In genomic region chr6:30752164-30752927, GRCh38 we compare ENCODE assay signal across 8 cellular contexts. TPM values are rescaled to one million over a fixed set of nuclear protein-coding genes. Genes with fewer than 3 reads are reported as not detected.
DNase-seq lines count a peak whose midpoint lies in the region; ATAC-seq and TF ChIP-seq lines count a peak whose summit lies in the region.

No MANE protein-coding gene starts in this region.

- no peaks in the 10 kb centered on the region for H3K4me1 ChIP-seq in prostate gland (replicated peaks)

- DNase-seq in NCI-H2107 treated with DMSO at 0.1 percent for 48 hours (lab: John Stamatoyannopoulos, UW; ENCODE audit: unreplicated experiment) (peak; percentile 28), NCI-H2107 (lab: John Stamatoyannopoulos, UW) (no peak), UCSD-AML1 (lab: John Stamatoyannopoulos, UW; ENCODE audit: unreplicated experiment) (peak; percentile 35), head of caudate nucleus (peak in 38 of 42 donors; percentile 6 to 81 (median 39)), prostate gland (ENCODE audit: low spot score) (peak; percentile 94), NCI-H2227 treated with DMSO at 0.1 percent for 48 hours (lab: John Stamatoyannopoulos, UW) (no peak), NCI-H510A treated with DMSO at 0.1 percent for 48 hours (lab: John Stamatoyannopoulos, UW) (no peak)

- WGBS in prostate gland, result 15% methylated on average over 12 of the region's 12 CpGs

- TF ChIP-seq CTCF in prostate gland (IDR thresholded peaks at IDR 0.05), result no peak

- peak; percentile 32 for TF ChIP-seq POLR2A in prostate gland (IDR thresholded peaks at IDR 0.05)

- no peak overlapping the region for H3K4me3 ChIP-seq in prostate gland

- no peaks in the 10 kb centered on the region for H3K36me3 ChIP-seq in prostate gland

- H3K27ac ChIP-seq in prostate gland, result peak overlapping the region; percentile 57 to 82

- intact Hi-C loops in head of caudate nucleus (cut with DNase I) (no loop called here), prostate gland (cut with DNase I) (loop anchor here (2.0 kb wide), 1 partner anchor 30 kb away; no protein-coding TSS in a partner anchor)

- ATAC-seq in HG03159 (IDR thresholded peaks at IDR 0.05; ENCODE audit: unreplicated experiment), result no peak

- H3K27me3 ChIP-seq in prostate gland (replicated peaks; ENCODE audit: insufficient read depth), result no peaks in the 10 kb centered on the region

- no peaks in the 10 kb centered on the region for H3K9me3 ChIP-seq in prostate gland

RNA-seq across cellular contexts. Expression of gene IER3, which starts 8.0 kb away (rescaled TPM):
- 10 to 100 TPM; 13.9 to 26.4 TPM for total RNA-seq in prostate gland

RNA-seq across cellular contexts. Expression of gene FLOT1, which starts 9.9 kb away (rescaled TPM):
- total RNA-seq in prostate gland, result 100 to 1,000 TPM; 117 to 133 TPM

RNA-seq across cellular contexts. Expression of gene TUBB, which starts 32.2 kb away (rescaled TPM):
- 100 to 1,000 TPM; 196 to 270 TPM for total RNA-seq in prostate gland

RNA-seq across cellular contexts. Expression of gene MDC1, which starts 35.3 kb away (rescaled TPM):
- 10 to 100 TPM; 20.5 to 26.3 TPM for total RNA-seq in prostate gland

Comparison
In these comparisons a context has a peak if more than half of its experiments do, and no peak if none do; other contexts are left out.
1. DNase-seq: peak in NCI-H2107 treated with DMSO at 0.1 percent for 48 hours (single experiment), UCSD-AML1 (single experiment), head of caudate nucleus (38 of 42) and prostate gland (single experiment); none in NCI-H2107 (single experiment), NCI-H2227 treated with DMSO at 0.1 percent for 48 hours (single experiment) and NCI-H510A treated with DMSO at 0.1 percent for 48 hours (single experiment).